In the genomic region with DNA sequence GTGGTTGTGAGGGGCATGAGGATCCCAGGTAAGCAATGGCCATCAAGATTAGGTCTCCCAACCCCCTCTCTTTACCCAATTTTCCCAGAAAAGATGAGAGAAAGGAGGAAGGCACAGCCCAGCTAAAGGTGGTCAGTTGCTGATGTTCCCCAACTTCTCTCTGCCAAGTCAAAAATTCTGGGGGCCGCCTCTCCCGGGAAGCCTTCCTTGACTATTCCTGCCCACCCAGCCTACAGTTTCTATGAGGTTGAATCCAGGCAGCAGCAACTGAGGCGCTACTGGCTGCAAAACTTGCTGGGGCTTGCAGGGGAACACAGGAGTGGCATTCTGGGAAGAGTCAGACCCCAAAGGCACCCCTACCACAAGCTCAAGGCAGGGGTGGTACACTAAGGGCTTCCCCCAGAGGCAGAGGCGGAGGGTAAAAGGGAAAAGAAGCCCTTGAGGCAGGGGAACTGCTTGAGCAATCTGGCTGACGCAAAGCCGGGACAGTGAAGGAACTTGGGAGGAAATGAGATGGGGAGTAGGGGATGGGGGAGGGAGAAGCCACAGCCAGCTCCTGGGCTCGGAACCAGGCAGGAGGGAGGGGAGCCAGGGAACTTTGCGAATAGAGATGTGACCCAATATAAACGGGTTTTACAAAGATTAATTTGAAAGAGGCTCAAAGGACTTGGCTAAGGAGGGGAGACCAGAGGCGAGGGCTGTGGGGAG, we compare ENCODE assay signal across 10 cellular contexts. TPM values are rescaled to one million over a fixed set of nuclear protein-coding genes. Genes with fewer than 3 reads are reported as not detected.
A peak's percentile ranks its signal among the peaks of the same experiment; 100 is the strongest.
DNase-seq lines count a peak whose midpoint lies in the region; ATAC-seq and TF ChIP-seq lines count a peak whose summit lies in the region.
"Had no signal": no experiment of that assay in that cellular context is flagged by ENCODE, and none has a peak within 500 bp of the region (broad histone marks: within the 10 kb centered on the region; RNA-seq: fewer than 3 reads in every experiment).

No MANE protein-coding gene starts in this region.

- ATAC-seq in omental fat pad (ENCODE audit: low FRiP score) = peak; percentile 51
- ATAC-seq in HG03135 (IDR thresholded peaks at IDR 0.05; ENCODE audit: unreplicated experiment) = no peak

- H3K4me3 ChIP-seq in fibroblast of the aortic adventitia (ENCODE audit: low read depth, low read length) = no peak overlapping the region

- TF ChIP-seq CTCF in fibroblast of the aortic adventitia (IDR thresholded peaks at IDR 0.05; ENCODE audit: insufficient read depth, low read length) (peak; percentile 6), omental fat pad (IDR thresholded peaks at IDR 0.05) (no peak)

- DNase-seq in AG20443 (ENCODE audit: low spot score) = peak; percentile 92
- peak; percentile 32 for DNase-seq in UCSD-AML1 (lab: John Stamatoyannopoulos, UW; ENCODE audit: unreplicated experiment)
- peak; percentile 95 for DNase-seq in fibroblast of the aortic adventitia (ENCODE audit: low read depth)
- DNase-seq in omental fat pad (ENCODE audit: low spot score) = no peak
- no peak for DNase-seq in LoVo (ENCODE audit: low spot score)
- DNase-seq in NCI-H82 treated with DMSO at 0.1 percent for 48 hours (lab: John Stamatoyannopoulos, UW; ENCODE audit: unreplicated experiment) = no peak
- no peak for DNase-seq in NK-92 treated with Interleukin-12 subunit alpha and Interleukin-12 subunit beta, amount 100 ng/mL, for 24 hours (lab: John Stamatoyannopoulos, UW)
- DNase-seq: amniotic stem cell, COR-L47 had no signal

RNA-seq across cellular contexts. Expression of gene SDC3, which starts 31.2 kb away (rescaled TPM):
- 26.8 and 47.5 TPM in 2 replicates for total RNA-seq in fibroblast of the aortic adventitia (ENCODE audit: low replicate concordance)
- total RNA-seq in omental fat pad = 10 to 100 TPM; 27.3 to 38.1 (median 30.8) TPM

Comparison
In these comparisons a context has a peak if more than half of its experiments do, and no peak if none do; other contexts are left out.
1. DNase-seq: peak in AG20443 (single experiment), UCSD-AML1 (single experiment) and fibroblast of the aortic adventitia (single experiment); none in omental fat pad (single experiment), LoVo (single experiment), NCI-H82 treated with DMSO at 0.1 percent for 48 hours (single experiment) and NK-92 treated with Interleukin-12 subunit alpha and Interleukin-12 subunit beta, amount 100 ng/mL, for 24 hours (single experiment).